ENCODE assay signal across 15 cellular contexts in genomic region chr14:68612049-68612448, GRCh38.
DNase-seq lines count a peak whose midpoint lies in the region; ATAC-seq, FAIRE-seq and TF ChIP-seq lines count a peak whose summit lies in the region.
"Had no signal": no experiment of that assay in that cellular context is flagged by ENCODE, and none has a peak within 500 bp of the region (broad histone marks: within the 10 kb centered on the region; RNA-seq: fewer than 3 reads in every experiment).

No MANE protein-coding gene starts in this region.

- H3K4me3 ChIP-seq in AG04450 (ENCODE audit: low read depth, low read length) = no peak overlapping the region
- no peak overlapping the region for H3K4me3 ChIP-seq in H1 (ENCODE audit: extremely low read depth in 1 of 4, insufficient read depth in 2 of 4, low read depth in 3 of 4, low read length in 4 of 4)
- H3K4me3 ChIP-seq in left lung = no peak overlapping the region
- H3K4me3 ChIP-seq in sigmoid colon = no peak overlapping the region

- H4K20me1 ChIP-seq in H1 (replicated peaks in 1 of 2; ENCODE audit: control insufficient read depth in 1 of 2, insufficient read depth in 2 of 2, low read length in 2 of 2) = no peaks in the 10 kb centered on the region

- TF ChIP-seq EP300 in H1 (IDR thresholded peaks at IDR 0.05; ENCODE audit: borderline replicate concordance in 1 of 2, low read depth in 2 of 2, low read length in 2 of 2) (no peak), sigmoid colon (IDR thresholded peaks at IDR 0.05) (no peak)

- no peak overlapping the region for H3K56ac ChIP-seq in H1 (replicated peaks; ENCODE audit: insufficient read length, low read depth, low read length)

- H4K91ac ChIP-seq in H1 (replicated peaks; ENCODE audit: insufficient read length, low read length) = no peak overlapping the region

- H2BK120ac ChIP-seq in H1 (replicated peaks; ENCODE audit: low read depth, low read length) = no peak overlapping the region

- CTCF ChIA-PET in AG04450 (lab: Charles Lee) = interaction anchor here (0.5 to 0.6 kb wide), 2 partner anchors 176 to 729 kb away, joined by 5 to 7 read pairs; no protein-coding TSS in a partner anchor
- CTCF ChIA-PET in H1 (lab: Charles Lee; ENCODE audit: partially characterized antibody) = interaction anchor here (0.7 to 1.2 kb wide), 5 partner anchors 16 to 205 kb away, joined by 3 to 4 read pairs (median 3); no protein-coding TSS in a partner anchor

- H3K27ac ChIP-seq in AG04450 (ENCODE audit: low read depth, low read length) (peak overlapping the region; percentile 21), H1 (ENCODE audit: low read depth, low read length) (no peak overlapping the region), left lung (peak overlapping the region in 1 of 2 donors; percentile 48), sigmoid colon (peak overlapping the region; percentile 32 to 52 (median 42))

- POLR2A ChIA-PET in AG04450 (lab: Yijun Ruan, JAX) = interaction anchor here (1.2 kb wide), 1 partner anchor 181 kb away, joined by 9 read pairs; the partner anchor contains the start of gene ZFP36L1
- POLR2A ChIA-PET in H1 (lab: Charles Lee; ENCODE audit: partially characterized antibody) = interaction anchor here (1.0 to 1.1 kb wide), 2 partner anchors 16 to 207 kb away, joined by 3 read pairs; no protein-coding TSS in a partner anchor

- H3K4ac ChIP-seq in H1 (replicated peaks; ENCODE audit: insufficient read length, low read depth, low read length) = no peak overlapping the region

- ATAC-seq in left lung (peak; percentile 31), HG03045 (IDR thresholded peaks at IDR 0.05; ENCODE audit: unreplicated experiment) (no peak), HG03196 (IDR thresholded peaks at IDR 0.05; ENCODE audit: unreplicated experiment) (no peak)

- H2BK12ac ChIP-seq in H1 (ENCODE audit: low read depth, low read length) = no peak overlapping the region

- no peak overlapping the region for H4K5ac ChIP-seq in H1 (ENCODE audit: insufficient read length, low read depth, low read length)

- H2BK20ac ChIP-seq in H1 (ENCODE audit: low read length) = no peak overlapping the region

- H3K14ac ChIP-seq in H1 (ENCODE audit: insufficient read length) = no peak overlapping the region

- intact Hi-C loops in left lung (cut with DNase I) = no loop called here
- intact Hi-C loops in sigmoid colon (cut with DNase I) = no loop called here

- H3K9ac ChIP-seq in H1 (replicated peaks in 1 of 4; ENCODE audit: extremely low read depth in 1 of 4, low read depth in 3 of 4, low read length in 3 of 4) = no peak overlapping the region

- H3K4me1 ChIP-seq in H1 (replicated peaks in 1 of 4; ENCODE audit: control insufficient read depth in 3 of 4, insufficient read depth in 4 of 4, low read length in 3 of 4) = peaks cover 0 to 15% (median 7%) of the 10 kb centered on the region in 4 experiments; a peak in 5 of 7 replicates
- peaks cover 17 to 46% of the 10 kb centered on the region in 2 donors for H3K4me1 ChIP-seq in left lung
- peaks cover 0 to 26% (median 16%) of the 10 kb centered on the region in 4 donors for H3K4me1 ChIP-seq in sigmoid colon

- no peak for TF ChIP-seq POLR2A in H1 (IDR thresholded peaks at IDR 0.05; ENCODE audit: control extremely low read depth in 1 of 2, low read depth in 2 of 2, low read length in 2 of 2)
- TF ChIP-seq POLR2A in sigmoid colon (IDR thresholded peaks at IDR 0.05) = no peak

- no peak overlapping the region for H2AFZ ChIP-seq in H1 (ENCODE audit: low read length)

- peak; percentile 50 for FAIRE-seq in H1 (lab: Jason Lieb, UNC)
- FAIRE-seq: A204.1, TTC549 had no signal

- no peaks in the 10 kb centered on the region for H3K36me3 ChIP-seq in H1 (ENCODE audit: control insufficient read depth in 2 of 4, insufficient read depth in 4 of 4, low read length in 3 of 4)
- H3K36me3 ChIP-seq in left lung = no peaks in the 10 kb centered on the region
- no peaks in the 10 kb centered on the region for H3K36me3 ChIP-seq in sigmoid colon

- DNase-seq in AG04450 (ENCODE audit: low read depth, low spot score) = peak; percentile 24
- DNase-seq in H1 (ENCODE audit: low read depth in 1 of 2, low spot score in 2 of 2) = no peak
- no peak for DNase-seq in left lung
- no peak for DNase-seq in sigmoid colon
- DNase-seq in activated CD4-positive, alpha-beta T cell treated with anti-CD3 and anti-CD28 coated beads for 1 hour = no peak
- no peak for DNase-seq in NK-92 treated with Interleukin-12 subunit alpha and Interleukin-12 subunit beta, amount 100 ng/mL, for 24 hours (lab: John Stamatoyannopoulos, UW)
- DNase-seq: activated effector memory CD4-positive, alpha-beta T cell treated with anti-CD3 and anti-CD28 coated beads, Interleukin-2, amount 50 U/mL, for 16 hours; COR-L47; head of caudate nucleus; HFFc6; mesendoderm had no signal

- H2BK15ac ChIP-seq in H1 (ENCODE audit: low read length) = no peak overlapping the region

- 89% methylated on average over 5 of the region's 5 CpGs; no CpG with 5 or more reads in 1 of the 2 experiments for WGBS in H1 (ENCODE audit: extremely low coverage in 1 of 2, insufficient coverage in 1 of 2, insufficient read length in 1 of 2, insufficient replicate concordance in 2 of 2, low coverage in 1 of 2, low lambda C conversion rate in 2 of 2, missing lambda C conversion rate in 1 of 2), 2 experiments
- 45 to 61% methylated on average over 5 of the region's 5 CpGs for WGBS in sigmoid colon, 2 donors

- TF ChIP-seq RAD21 in H1 (IDR thresholded peaks at IDR 0.05 in 1 of 2, conservative IDR thresholded peaks at IDR 0.05 in 1 of 2; ENCODE audit: low read depth in 2 of 2, low read length in 2 of 2) = no peak

- H3K9me3 ChIP-seq in AG04450 (ENCODE audit: control insufficient read depth, insufficient read depth, low read length) = peaks cover 19% of the 10 kb centered on the region
- peaks cover 5 to 13% of the 10 kb centered on the region in 2 experiments; a peak in 3 of 4 replicates for H3K9me3 ChIP-seq in H1 (ENCODE audit: insufficient read depth in 2 of 2, low read depth in 1 of 2, low read length in 1 of 2)
- peaks cover 0 to 35% of the 10 kb centered on the region in 2 donors for H3K9me3 ChIP-seq in left lung
- peaks cover 2 to 18% (median 15%) of the 10 kb centered on the region in 4 donors for H3K9me3 ChIP-seq in sigmoid colon

- H3K27me3 ChIP-seq in AG04450 (ENCODE audit: control insufficient read depth, insufficient read depth, low read length) (no peaks in the 10 kb centered on the region), H1 (replicated peaks in 1 of 4; ENCODE audit: control insufficient read depth in 3 of 4, extremely low read depth in 1 of 4, insufficient read depth in 3 of 4, low read length in 3 of 4) (no peaks in the 10 kb centered on the region; a peak in 1 of 7 replicates), left lung (no peaks in the 10 kb centered on the region), sigmoid colon (no peaks in the 10 kb centered on the region)

- no peak overlapping the region for H4K8ac ChIP-seq in H1 (ENCODE audit: extremely low read depth, insufficient read depth, low read length)

- no peaks in the 10 kb centered on the region for H3K79me1 ChIP-seq in H1 (ENCODE audit: low read depth, low read length)

- no peak overlapping the region for H3K23ac ChIP-seq in H1 (ENCODE audit: insufficient read length)

- TF ChIP-seq CTCF in AG04450 (IDR thresholded peaks at IDR 0.05; ENCODE audit: low read depth, low read length) (no peak), H1 (IDR thresholded peaks at IDR 0.05; ENCODE audit: control extremely low read depth in 1 of 3, insufficient read depth in 1 of 3, low read depth in 1 of 3, low read length in 3 of 3) (no peak), left lung (IDR thresholded peaks at IDR 0.05) (no peak), sigmoid colon (IDR thresholded peaks at IDR 0.05) (no peak)

- no peak overlapping the region for H2AK5ac ChIP-seq in H1 (ENCODE audit: low read depth, low read length)

- no peaks in the 10 kb centered on the region; the same call in 1 of the 2 replicates for H3K23me2 ChIP-seq in H1 (ENCODE audit: low read depth, low read length)

- H3K18ac ChIP-seq in H1 (ENCODE audit: extremely low read depth, low read length) = no peak overlapping the region

- no peak overlapping the region for H3K4me2 ChIP-seq in H1 (ENCODE audit: insufficient read depth in 1 of 2, low read depth in 2 of 2, low read length in 2 of 2)

- H3K79me2 ChIP-seq in H1 (ENCODE audit: control insufficient read depth in 1 of 2, insufficient read depth in 2 of 2, low read length in 2 of 2) = no peaks in the 10 kb centered on the region

- no peak overlapping the region for H2BK5ac ChIP-seq in H1 (ENCODE audit: low read depth, low read length)

TF ChIP-seq in H1, 55 proteins besides CTCF, POLR2A, EP300 and RAD21:
- TF ChIP-seq TEAD4 (IDR thresholded peaks at IDR 0.05; ENCODE audit: low read depth, low read length) (no peak), SP2 (IDR thresholded peaks at IDR 0.05; ENCODE audit: low read length) (no peak)
